Comparison of ENCODE assay signal across 22 cellular contexts in genomic region chr11:47331454-47332302, GRCh38. TPM values are rescaled to one million over a fixed set of nuclear protein-coding genes. Genes with fewer than 3 reads are reported as not detected.
A peak's percentile ranks its signal among the peaks of the same experiment; 100 is the strongest.
DNase-seq lines count a peak whose midpoint lies in the region; ATAC-seq, FAIRE-seq and TF ChIP-seq lines count a peak whose summit lies in the region.
"Had no signal": no experiment of that assay in that cellular context is flagged by ENCODE, and none has a peak within 500 bp of the region (broad histone marks: within the 10 kb centered on the region; RNA-seq: fewer than 3 reads in every experiment).

No MANE protein-coding gene starts in this region.

- no peak overlapping the region for H3K27ac ChIP-seq in SK-N-SH (ENCODE audit: low read depth in 2 of 2, low read length in 1 of 2)
- H3K27ac ChIP-seq in H1 (ENCODE audit: low read depth, low read length), result no peak overlapping the region
- no peak overlapping the region for H3K27ac ChIP-seq in neuronal stem cell (replicated peaks; ENCODE audit: low read length)
- H3K27ac ChIP-seq: pancreas, SJSA1 had no signal

- peak overlapping the region; percentile 25; the same call in 1 of the 2 replicates for H4K8ac ChIP-seq in H1 (ENCODE audit: extremely low read depth, insufficient read depth, low read length)
- no peak overlapping the region for H4K8ac ChIP-seq in neuronal stem cell (ENCODE audit: low read depth, low read length)

- POLR2A ChIA-PET in SK-N-SH (lab: Yijun Ruan, JAX) (no interaction called here), H1 (lab: Charles Lee; ENCODE audit: partially characterized antibody) (interaction anchor here (1.0 kb wide), 1 partner anchor 18 kb away, joined by 3 read pairs; no protein-coding TSS in a partner anchor)

- 89% methylated on average over 20 of the region's 21 CpGs for WGBS in SK-N-SH (ENCODE audit: low lambda C conversion rate)
- 90% methylated on average over 21 of the region's 21 CpGs; no CpG with 5 or more reads in 1 of the 2 experiments for WGBS in H1 (ENCODE audit: extremely low coverage in 1 of 2, insufficient coverage in 1 of 2, insufficient read length in 1 of 2, insufficient replicate concordance in 2 of 2, low coverage in 1 of 2, low lambda C conversion rate in 2 of 2, missing lambda C conversion rate in 1 of 2), 2 experiments
- no CpG with 5 or more reads among the region's 21 CpGs for WGBS in neuronal stem cell (ENCODE audit: extremely low coverage in 2 of 2, insufficient read length in 2 of 2, insufficient replicate concordance in 1 of 2), 2 donors

- CTCF ChIA-PET in SK-N-SH (lab: Yijun Ruan, JAX) (no interaction called here), H1 (lab: Charles Lee; ENCODE audit: partially characterized antibody) (interaction anchor here (0.7 kb wide), 1 partner anchor 9 kb away, joined by 3 read pairs; no protein-coding TSS in a partner anchor)

- H3F3A ChIP-seq in SK-N-SH (replicated peaks; ENCODE audit: insufficient read depth), result no peaks in the 10 kb centered on the region

- H3K27me3 ChIP-seq in SK-N-SH (ENCODE audit: insufficient read depth) (no peaks in the 10 kb centered on the region), H1 (replicated peaks in 1 of 4; ENCODE audit: control insufficient read depth in 3 of 4, extremely low read depth in 1 of 4, insufficient read depth in 3 of 4, low read length in 3 of 4) (no peaks in the 10 kb centered on the region), neuronal stem cell (ENCODE audit: control insufficient read depth in 3 of 3, insufficient read depth in 3 of 3, low read depth in 1 of 3, low read length in 3 of 3) (no peaks in the 10 kb centered on the region)
- H3K27me3 ChIP-seq: BLaER1 treated with 17β-estradiol and CSF1 and Interleukin-3, amounts not matched to agents 10 nM and 100 nM; pancreas; SJSA1 had no signal

- FAIRE-seq in H1 (lab: Jason Lieb, UNC), result no peak
- FAIRE-seq: astrocyte, endothelial cell of umbilical vein, pancreas had no signal

- H3K36me3 ChIP-seq in SK-N-SH (replicated peaks in 1 of 2; ENCODE audit: control insufficient read depth in 1 of 2, insufficient read depth in 2 of 2, low read length in 1 of 2) (peaks cover 0 to 21% of the 10 kb centered on the region in 2 experiments), H1 (ENCODE audit: control insufficient read depth in 2 of 4, insufficient read depth in 4 of 4, low read length in 3 of 4) (peaks cover 0 to 16% (median 5%) of the 10 kb centered on the region in 4 experiments; a peak in 5 of 8 replicates), neuronal stem cell (replicated peaks in 1 of 2; ENCODE audit: control insufficient read depth in 2 of 2, insufficient read depth in 2 of 2, low read length in 2 of 2) (peaks cover 13 to 38% of the 10 kb centered on the region in 2 donors)

- H3K56ac ChIP-seq in H1 (replicated peaks; ENCODE audit: insufficient read length, low read depth, low read length), result no peak overlapping the region

- H3K4ac ChIP-seq in H1 (replicated peaks; ENCODE audit: insufficient read length, low read depth, low read length), result no peak overlapping the region
- no peak overlapping the region for H3K4ac ChIP-seq in neuronal stem cell (ENCODE audit: low read length)

- no peak for ATAC-seq in SK-N-SH treated with all-trans-retinoic acid at 6 μM for 48 hours

- H2BK15ac ChIP-seq in H1 (ENCODE audit: low read length), result no peak overlapping the region
- H2BK15ac ChIP-seq in neuronal stem cell (ENCODE audit: low read length), result no peak overlapping the region

- DNase-seq in SK-N-SH (peak; percentile 27), HT-29 (ENCODE audit: low spot score) (peak; percentile 30), H1 (ENCODE audit: low read depth in 1 of 2, low spot score in 2 of 2) (no peak), neuronal stem cell (ENCODE audit: low spot score) (no peak), NCI-H2081 treated with DMSO at 0.1 percent for 48 hours (lab: John Stamatoyannopoulos, UW) (no peak), LoVo (ENCODE audit: low spot score) (no peak)
- no peak for DNase-seq in stimulated activated naive CD4-positive, alpha-beta T cell (lab: John Stamatoyannopoulos, UW)
- DNase-seq: activated CD4-positive, alpha-beta T cell treated with anti-CD3 and anti-CD28 coated beads for 1 hour; cortex of kidney; foreskin fibroblast; NCI-H774; OCI-M1; stimulated activated CD4-positive, alpha-beta T cell treated with anti-CD3 and anti-CD28 coated beads, Interleukin-4, amount 100 ng/mL, for 4 hours had no signal

- H3K9ac ChIP-seq in SK-N-SH (no peak overlapping the region), H1 (replicated peaks in 1 of 4; ENCODE audit: extremely low read depth in 1 of 4, low read depth in 3 of 4, low read length in 3 of 4) (no peak overlapping the region), neuronal stem cell (ENCODE audit: low read depth, low read length, poor library complexity) (no peak overlapping the region)
- H3K9ac ChIP-seq: BLaER1 treated with 17β-estradiol and CSF1 and Interleukin-3, amounts not matched to agents 10 nM and 100 nM had no signal

- H3K23ac ChIP-seq in H1 (ENCODE audit: insufficient read length) (no peak overlapping the region), neuronal stem cell (ENCODE audit: low read depth, low read length, poor library complexity) (peak overlapping the region; percentile 75)

- H3K79me1 ChIP-seq in H1 (ENCODE audit: low read depth, low read length), result no peaks in the 10 kb centered on the region; the same call in 1 of the 2 replicates
- peaks cover 1% of the 10 kb centered on the region for H3K79me1 ChIP-seq in neuronal stem cell (ENCODE audit: low read depth, low read length)

- no peaks in the 10 kb centered on the region for H3K23me2 ChIP-seq in H1 (ENCODE audit: low read depth, low read length)

- H2AK5ac ChIP-seq in H1 (ENCODE audit: low read depth, low read length) (no peak overlapping the region), neuronal stem cell (ENCODE audit: low read depth, low read length) (peak overlapping the region; percentile 68)

- no peak overlapping the region for H3K4me3 ChIP-seq in SK-N-SH (ENCODE audit: low read depth in 2 of 2, low read length in 1 of 2)
- no peak overlapping the region for H3K4me3 ChIP-seq in H1 (ENCODE audit: extremely low read depth in 1 of 4, insufficient read depth in 2 of 4, low read depth in 3 of 4, low read length in 4 of 4)
- no peak overlapping the region for H3K4me3 ChIP-seq in neuronal stem cell (ENCODE audit: low read length in 2 of 2)
- H3K4me3 ChIP-seq: BLaER1 treated with 17β-estradiol and CSF1 and Interleukin-3, amounts not matched to agents 10 nM and 100 nM; pancreas; SJSA1; skin epidermis had no signal

- H3K14ac ChIP-seq in H1 (ENCODE audit: insufficient read length) (no peak overlapping the region), neuronal stem cell (ENCODE audit: low read length) (no peak overlapping the region)

- no peak for TF ChIP-seq POLR2A in H1 (IDR thresholded peaks at IDR 0.05; ENCODE audit: control extremely low read depth in 1 of 2, low read depth in 2 of 2, low read length in 2 of 2)

- H4K20me1 ChIP-seq in SK-N-SH (ENCODE audit: insufficient read depth), result no peaks in the 10 kb centered on the region
- H4K20me1 ChIP-seq in H1 (replicated peaks in 1 of 2; ENCODE audit: control insufficient read depth in 1 of 2, insufficient read depth in 2 of 2, low read length in 2 of 2), result peaks cover 0 to 2% of the 10 kb centered on the region in 2 experiments

- no peak for TF ChIP-seq RAD21 in SK-N-SH (IDR thresholded peaks at IDR 0.05; ENCODE audit: low read length)
- no peak for TF ChIP-seq RAD21 in H1 (IDR thresholded peaks at IDR 0.05 in 1 of 2, conservative IDR thresholded peaks at IDR 0.05 in 1 of 2; ENCODE audit: low read depth in 2 of 2, low read length in 2 of 2)

- TF ChIP-seq CTCF in SK-N-SH (IDR thresholded peaks at IDR 0.05) (no peak), H1 (IDR thresholded peaks at IDR 0.05; ENCODE audit: control extremely low read depth in 1 of 3, insufficient read depth in 1 of 3, low read depth in 1 of 3, low read length in 3 of 3) (no peak)

- no peaks in the 10 kb centered on the region for H3K4me1 ChIP-seq in SK-N-SH (ENCODE audit: control insufficient read depth in 1 of 2, insufficient read depth in 2 of 2, low read depth in 1 of 2, low read length in 1 of 2)
- H3K4me1 ChIP-seq in H1 (replicated peaks in 1 of 4; ENCODE audit: control insufficient read depth in 3 of 4, insufficient read depth in 4 of 4, low read length in 3 of 4), result no peaks in the 10 kb centered on the region
- H3K4me1 ChIP-seq in neuronal stem cell (ENCODE audit: control insufficient read depth in 2 of 2, insufficient read depth in 1 of 2, low read depth in 1 of 2, low read length in 2 of 2), result no peaks in the 10 kb centered on the region
- H3K4me1 ChIP-seq: pancreas, SJSA1 had no signal

- H3K18ac ChIP-seq in H1 (ENCODE audit: extremely low read depth, low read length), result no peak overlapping the region
- H3K18ac ChIP-seq in neuronal stem cell (ENCODE audit: low read length), result no peak overlapping the region

- H2AFZ ChIP-seq in SK-N-SH (ENCODE audit: low read depth) (no peak overlapping the region), H1 (ENCODE audit: low read length) (no peak overlapping the region), neuronal stem cell (ENCODE audit: low read length) (no peak overlapping the region)

- H3K4me2 ChIP-seq in SK-N-SH (no peak overlapping the region), H1 (ENCODE audit: insufficient read depth in 1 of 2, low read depth in 2 of 2, low read length in 2 of 2) (no peak overlapping the region), neuronal stem cell (ENCODE audit: insufficient read depth, low read length, poor library complexity, severe bottlenecking) (no peak overlapping the region)
- H3K4me2 ChIP-seq: BLaER1 treated with 17β-estradiol and CSF1 and Interleukin-3, amounts not matched to agents 10 nM and 100 nM had no signal

- no peak overlapping the region for H4K91ac ChIP-seq in H1 (replicated peaks; ENCODE audit: insufficient read length, low read length)
- H4K91ac ChIP-seq in neuronal stem cell (ENCODE audit: low read depth, low read length, poor library complexity), result no peak overlapping the region

- H3K9me3 ChIP-seq in SK-N-SH, result no peaks in the 10 kb centered on the region
- H3K9me3 ChIP-seq in H1 (ENCODE audit: insufficient read depth in 2 of 2, low read depth in 1 of 2, low read length in 1 of 2), result no peaks in the 10 kb centered on the region
- no peaks in the 10 kb centered on the region for H3K9me3 ChIP-seq in neuronal stem cell (replicated peaks in 1 of 2; ENCODE audit: control insufficient read depth in 2 of 2, insufficient read depth in 1 of 2, low read depth in 1 of 2, low read length in 2 of 2)
- H3K9me3 ChIP-seq: BLaER1 treated with 17β-estradiol and CSF1 and Interleukin-3, amounts not matched to agents 10 nM and 100 nM; pancreas; SJSA1 had no signal

- H3K9me2 ChIP-seq in SK-N-SH, result no peaks in the 10 kb centered on the region

- H2BK120ac ChIP-seq in H1 (replicated peaks; ENCODE audit: low read depth, low read length) (no peak overlapping the region), neuronal stem cell (ENCODE audit: low read depth, low read length) (no peak overlapping the region)

- TF ChIP-seq EP300 in SK-N-SH (IDR thresholded peaks at IDR 0.05; ENCODE audit: borderline replicate concordance in 1 of 2, low read depth in 1 of 2, low read length in 1 of 2) (no peak), H1 (IDR thresholded peaks at IDR 0.05; ENCODE audit: borderline replicate concordance in 1 of 2, low read depth in 2 of 2, low read length in 2 of 2) (no peak)

- no peak overlapping the region for H4K5ac ChIP-seq in H1 (ENCODE audit: insufficient read length, low read depth, low read length)

- H2BK5ac ChIP-seq in H1 (ENCODE audit: low read depth, low read length) (no peak overlapping the region), neuronal stem cell (ENCODE audit: low read length) (peak overlapping the region; percentile 30)

- no peak overlapping the region for H2BK20ac ChIP-seq in H1 (ENCODE audit: low read length)

- no peak overlapping the region for H2BK12ac ChIP-seq in H1 (ENCODE audit: low read depth, low read length)
- no peak overlapping the region for H2BK12ac ChIP-seq in neuronal stem cell (ENCODE audit: low read length)

- H3K79me2 ChIP-seq in SK-N-SH (ENCODE audit: insufficient read depth), result no peaks in the 10 kb centered on the region
- H3K79me2 ChIP-seq in H1 (ENCODE audit: control insufficient read depth in 1 of 2, insufficient read depth in 2 of 2, low read length in 2 of 2), result no peaks in the 10 kb centered on the region

RNA-seq across cellular contexts. Expression of gene MYBPC3, which starts 20.8 kb away (rescaled TPM):
- polyA plus RNA-seq in SK-N-SH (2012; rRNA removed) (not detected in 2 replicates), H1 (2011; rRNA removed) (0.02 and 0.05 TPM in 2 replicates)
- polyA plus RNA-seq in SK-N-SH (2012; cell fraction: cytosol; rRNA removed), result not detected in 2 replicates
- not detected in 2 replicates for polyA plus RNA-seq in SK-N-SH (2012; cell fraction: nucleus; rRNA removed)
- 0.05 TPM in 1 of 2 replicates, not detected in the other for total RNA-seq in HT-29 (2014; rRNA removed; shearing (Covaris generic))
- total RNA-seq in H1 (2021; fragmentation: NEBNext Ultra II Directional; extraction: Animal tissue kit (Norgen Biotek cat#: 25700)), result not detected in 2 replicates
- 0.03 TPM for polyA plus RNA-seq in H1 (2011; cell fraction: cytosol; rRNA removed)
- polyA plus RNA-seq in H1 (2011; cell fraction: nucleus; rRNA removed), result 0.19 TPM
- polyA plus RNA-seq in H1 (2012, experiment 1 of 2), result 0.04 to 0.05 TPM in 2 of 4 replicates, not detected in the others
- polyA plus RNA-seq in H1 (2012, experiment 2 of 2), result not detected
- polyA plus RNA-seq in H1 (2013, experiment 1 of 2), result 0.02 TPM
- polyA plus RNA-seq in H1 (2013, experiment 2 of 2), result under 0.01 TPM
- polyA minus RNA-seq in H1 (2011; rRNA and poly(A)+ RNA removed), result 0.07 TPM in 1 of 2 replicates, not detected in the other
- not detected for polyA minus RNA-seq in H1 (2011; cell fraction: cytosol; rRNA and poly(A)+ RNA removed)
- polyA minus RNA-seq in H1 (2011; cell fraction: nucleus; rRNA and poly(A)+ RNA removed), result not detected
- not detected for polyA plus RNA-seq in neuronal stem cell (2013, experiment 1 of 2)
- polyA plus RNA-seq in neuronal stem cell (2013, experiment 2 of 2), result 0.01 TPM
- total RNA-seq: A172, astrocyte, endothelial cell of umbilical vein, HT1080, SJSA1 had no signal
- polyA plus RNA-seq: endothelial cell of umbilical vein had no signal

RNA-seq across cellular contexts. Expression of gene SPI1, which starts 46.7 kb away (rescaled TPM):
- 0.19 TPM in 1 of 2 replicates, not detected in the other for polyA plus RNA-seq in SK-N-SH (2012; rRNA removed)
- polyA plus RNA-seq in SK-N-SH (2012; cell fraction: cytosol; rRNA removed), result 0.08 and 0.09 TPM in 2 replicates
- polyA plus RNA-seq in SK-N-SH (2012; cell fraction: nucleus; rRNA removed), result 0.06 and 0.31 TPM in 2 replicates
- total RNA-seq in HT-29 (2014; rRNA removed; shearing (Covaris generic)), result not detected in 2 replicates
- not detected in 2 replicates for total RNA-seq in H1 (2021; fragmentation: NEBNext Ultra II Directional; extraction: Animal tissue kit (Norgen Biotek cat#: 25700))
- 0.12 and 0.28 TPM in 2 replicates for polyA plus RNA-seq in H1 (2011; rRNA removed)
- polyA plus RNA-seq in H1 (2011; cell fraction: cytosol; rRNA removed), result 0.23 TPM
- 0.27 TPM for polyA plus RNA-seq in H1 (2011; cell fraction: nucleus; rRNA removed)
- polyA plus RNA-seq in H1 (2012, experiment 1 of 2), result 0.20 to 0.33 TPM in 2 of 4 replicates, not detected in the others
- 0.21 TPM for polyA plus RNA-seq in H1 (2012, experiment 2 of 2)
- polyA plus RNA-seq in H1 (2013, experiment 1 of 2), result 0.14 TPM
- polyA plus RNA-seq in H1 (2013, experiment 2 of 2), result 0.20 TPM
- 0.60 TPM in 1 of 2 replicates, not detected in the other for polyA minus RNA-seq in H1 (2011; rRNA and poly(A)+ RNA removed)
- polyA minus RNA-seq in H1 (2011; cell fraction: cytosol; rRNA and poly(A)+ RNA removed), result not detected
- not detected for polyA minus RNA-seq in H1 (2011; cell fraction: nucleus; rRNA and poly(A)+ RNA removed)
- not detected for polyA plus RNA-seq in neuronal stem cell (2013, experiment 1 of 2)
- polyA plus RNA-seq in neuronal stem cell (2013, experiment 2 of 2), result 0.03 TPM
- total RNA-seq: A172, astrocyte, endothelial cell of umbilical vein, HT1080, SJSA1 had no signal
- polyA plus RNA-seq: endothelial cell of umbilical vein had no signal

Comparison
In these comparisons a context has a peak if more than half of its experiments do, and no peak if none do; other contexts are left out.
1. DNase-seq: peak in SK-N-SH (single experiment) and HT-29 (single experiment); none in H1 (0 of 2), neuronal stem cell (single experiment), NCI-H2081 treated with DMSO at 0.1 percent for 48 hours (single experiment), stimulated activated naive CD4-positive, alpha-beta T cell (0 of 6) and LoVo (single experiment).